12 cellular contexts compared by ENCODE assay signal in the genomic region with DNA sequence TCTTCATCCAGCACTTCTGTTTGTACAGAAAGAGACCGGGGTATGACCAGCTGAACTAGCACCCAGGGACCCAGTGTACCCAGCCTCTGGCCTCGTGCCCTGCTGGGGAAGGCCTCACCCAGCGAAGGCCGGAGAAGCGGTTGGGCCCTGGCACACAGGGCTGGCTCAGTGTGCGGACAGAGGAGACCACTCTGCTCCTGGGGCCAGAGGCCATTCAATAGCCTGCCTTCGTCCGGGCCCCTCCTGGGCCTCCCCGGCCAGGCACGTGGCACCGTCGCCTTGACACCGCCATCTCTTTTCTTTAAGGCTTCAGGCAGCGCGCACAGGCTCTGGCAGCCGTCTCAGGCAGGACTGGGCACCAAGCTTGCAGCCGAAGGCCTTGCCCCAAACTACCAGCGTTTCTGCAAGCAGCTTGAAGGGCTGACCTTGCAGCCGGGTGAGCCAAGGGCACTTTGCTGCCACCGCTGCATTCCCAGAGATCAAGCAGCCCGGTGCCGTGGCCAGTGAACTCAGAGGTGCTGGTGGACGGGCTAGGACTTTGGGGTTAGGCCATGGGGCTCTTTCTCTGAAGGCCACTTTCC. TPM values are rescaled to one million over a fixed set of nuclear protein-coding genes. Genes with fewer than 3 reads are reported as not detected.
DNase-seq lines count a peak whose midpoint lies in the region; ATAC-seq and TF ChIP-seq lines count a peak whose summit lies in the region.
"Had no signal": no experiment of that assay in that cellular context is flagged by ENCODE, and none has a peak within 500 bp of the region (broad histone marks: within the 10 kb centered on the region; RNA-seq: fewer than 3 reads in every experiment).

No MANE protein-coding gene starts in this region.

- WGBS in mammary epithelial cell (ENCODE audit: low coverage, missing lambda C conversion rate), result 96% methylated on average over 20 of the region's 23 CpGs
- 75 to 83% (median 82%) methylated on average over 20 to 23 of the region's 23 CpGs for WGBS in ovary, 3 donors

- H3K27ac ChIP-seq in mammary epithelial cell (ENCODE audit: insufficient read depth, low read depth, low read length) (no peak overlapping the region), ovary (peak overlapping the region; percentile 65 to 87), vagina (peak overlapping the region; percentile 90), SJCRH30 (no peak overlapping the region)

- peaks cover 14% of the 10 kb centered on the region for H3K4me1 ChIP-seq in mammary epithelial cell (ENCODE audit: insufficient read depth, low read length)
- peaks cover 14% of the 10 kb centered on the region for H3K4me1 ChIP-seq in ovary (ENCODE audit: insufficient read depth)
- H3K4me1 ChIP-seq in vagina, result peaks cover 60% of the 10 kb centered on the region
- no peaks in the 10 kb centered on the region; the same call in 1 of the 2 replicates for H3K4me1 ChIP-seq in SJCRH30

- dilution Hi-C loops in mammary epithelial cell (cut with HindIII; ENCODE audit: low sequenced_read_pairs), result no loop called here

- in situ Hi-C loops in mammary epithelial cell (cut with MboI; ENCODE audit: low sequenced_read_pairs in 2 of 2), result loop anchor here in 1 of 2 donors (25.0 kb wide), 2 partner anchors 623 to 823 kb away; no protein-coding TSS in a partner anchor

- H3K9me3 Mint-ChIP-seq in MCF 10A (ENCODE audit: unreplicated experiment), result no peaks in the 10 kb centered on the region
- H3K9me3 Mint-ChIP-seq: neural crest cell had no signal

- intact Hi-C loops in MCF 10A (cut with micrococcal nuclease), result no loop called here
- intact Hi-C loops in mammary epithelial cell (cut with micrococcal nuclease), result no loop called here
- intact Hi-C loops in left cardiac atrium (cut with DNase I), result no loop called here
- intact Hi-C loops in ovary (cut with DNase I), result loop anchor here in 1 of 4 donors (10.0 kb wide), 1 partner anchor 126 kb away; no protein-coding TSS in a partner anchor
- intact Hi-C loops in vagina (cut with DNase I), result no loop called here

- peak overlapping the region; percentile 31 for H3K27ac Mint-ChIP-seq in MCF 10A (ENCODE audit: low read depth, unreplicated experiment)
- H3K27ac Mint-ChIP-seq: activated naive CD8-positive, alpha-beta T cell had no signal

- H2AFZ ChIP-seq in mammary epithelial cell (ENCODE audit: low read depth, low read length), result no peak overlapping the region

- no peaks in the 10 kb centered on the region for H3K27me3 ChIP-seq in mammary epithelial cell (ENCODE audit: insufficient read depth, low read length)
- H3K27me3 ChIP-seq in ovary, result no peaks in the 10 kb centered on the region
- H3K27me3 ChIP-seq in vagina, result no peaks in the 10 kb centered on the region
- no peaks in the 10 kb centered on the region for H3K27me3 ChIP-seq in SJCRH30

- no peak for TF ChIP-seq EP300 in ovary (IDR thresholded peaks at IDR 0.05)

- CTCF ChIA-PET in MCF 10A (lab: Yijun Ruan, JAX) (interaction anchor here (1.3 kb wide), 1 partner anchor 12 kb away, joined by 3 read pairs; no protein-coding TSS in a partner anchor), mammary epithelial cell (lab: Charles Lee; ENCODE audit: low non-redundant PET) (no interaction called here)

- no peak overlapping the region for H3K9ac ChIP-seq in mammary epithelial cell (ENCODE audit: insufficient read depth, low read length)

- H3K4me3 Mint-ChIP-seq in MCF 10A (ENCODE audit: unreplicated experiment), result no peak overlapping the region
- H3K4me3 Mint-ChIP-seq: activated naive CD8-positive, alpha-beta T cell; neural crest cell had no signal

- no TSS peak for BruUV-seq in MCF 10A (replicated peaks; lab: Mats Ljungman, UMichigan)
- no TSS peak for BruUV-seq in mammary epithelial cell (replicated peaks; lab: Mats Ljungman, UMichigan)

- peak; percentile 22 to 24 for ATAC-seq in left cardiac atrium

- no peaks in the 10 kb centered on the region for H4K20me1 ChIP-seq in mammary epithelial cell (ENCODE audit: insufficient read depth, low read length)

- POLR2A ChIA-PET in MCF 10A (lab: Yijun Ruan, JAX), result interaction anchor here (0.8 to 4.8 kb wide), 5 partner anchors 7 to 452 kb away, joined by 3 to 34 read pairs (median 5); a partner anchor contains a TSS

- peaks cover 30% of the 10 kb centered on the region for H3K36me3 Mint-ChIP-seq in MCF 10A (ENCODE audit: insufficient read depth, unreplicated experiment)
- H3K36me3 Mint-ChIP-seq: activated naive CD8-positive, alpha-beta T cell had no signal

- no peaks in the 10 kb centered on the region for H3K36me3 ChIP-seq in mammary epithelial cell (ENCODE audit: insufficient read depth, low read length)
- H3K36me3 ChIP-seq in ovary, result no peaks in the 10 kb centered on the region
- peaks cover 0 to 30% of the 10 kb centered on the region in 2 donors for H3K36me3 ChIP-seq in vagina
- no peaks in the 10 kb centered on the region for H3K36me3 ChIP-seq in SJCRH30

- peaks cover 6% of the 10 kb centered on the region for H3K4me1 Mint-ChIP-seq in MCF 10A (ENCODE audit: insufficient read depth, unreplicated experiment)

- no peak overlapping the region for H3K4me2 ChIP-seq in mammary epithelial cell (ENCODE audit: insufficient read depth, low read depth, low read length)

- TF ChIP-seq POLR2A in ovary (IDR thresholded peaks at IDR 0.05) (no peak), vagina (IDR thresholded peaks at IDR 0.05) (no peak)

- H3K9me3 ChIP-seq in mammary epithelial cell (replicated peaks; ENCODE audit: insufficient read depth, low read length) (no peaks in the 10 kb centered on the region), ovary (no peaks in the 10 kb centered on the region), vagina (no peaks in the 10 kb centered on the region), SJCRH30 (replicated peaks) (no peaks in the 10 kb centered on the region)

- peaks cover 22% of the 10 kb centered on the region for H3K79me2 ChIP-seq in mammary epithelial cell (ENCODE audit: insufficient read depth, low read length)

- H3K4me3 ChIP-seq in mammary epithelial cell (replicated peaks in 1 of 3; ENCODE audit: insufficient read depth in 1 of 3, low read depth in 2 of 3, low read length in 3 of 3) (no peak overlapping the region), ovary (no peak overlapping the region), vagina (no peak overlapping the region), SJCRH30 (no peak overlapping the region)

- DNase-seq in MCF 10A (ENCODE audit: unreplicated experiment) (no peak), mammary epithelial cell (no peak), left cardiac atrium (no peak), ovary (peak in 4 of 5 donors; percentile 45 to 71 (median 60)), vagina (ENCODE audit: extremely low spot score in 2 of 2) (no peak), SJCRH30 (no peak), NCI-H2196 treated with DMSO at 0.1 percent for 48 hours (lab: John Stamatoyannopoulos, UW; ENCODE audit: unreplicated experiment) (no peak), DMS114 treated with DMSO at 0.1 percent for 48 hours (lab: John Stamatoyannopoulos, UW; ENCODE audit: unreplicated experiment) (no peak)
- DNase-seq: NCI-H1694; stimulated activated naive CD4-positive, alpha-beta T cell had no signal

- H3K27me3 Mint-ChIP-seq in MCF 10A (ENCODE audit: insufficient read depth, unreplicated experiment), result no peaks in the 10 kb centered on the region
- H3K27me3 Mint-ChIP-seq: activated naive CD8-positive, alpha-beta T cell had no signal

- TF ChIP-seq CTCF in MCF 10A (IDR thresholded peaks at IDR 0.05; ENCODE audit: unreplicated experiment) (no peak), mammary epithelial cell (conservative IDR thresholded peaks at IDR 0.05 in 1 of 2, IDR thresholded peaks at IDR 0.05 in 1 of 2; ENCODE audit: extremely low read depth in 1 of 2, insufficient read depth in 1 of 2, low read depth in 1 of 2, low read length in 2 of 2) (no peak), ovary (IDR thresholded peaks at IDR 0.05) (no peak), vagina (IDR thresholded peaks at IDR 0.05) (no peak)

RNA-seq across cellular contexts. Expression of a gene that starts 8.0 kb away (rescaled TPM):
- total RNA-seq in MCF 10A (2022) (130 and 147 TPM in 2 replicates), mammary epithelial cell (100 to 1,000 TPM; 188 to 213 TPM), left cardiac atrium (100 to 1,000 TPM; 116 to 142 TPM), ovary (100 to 1,000 TPM in 6 of 7 donors, 10 to 100 TPM in 1; 64.3 to 166 (median 128) TPM), vagina (78.1 TPM)
- polyA plus RNA-seq in mammary epithelial cell (141 TPM), ovary (100 to 1,000 TPM in 1 of 2 donors, 10 to 100 TPM in 1; 48.7 to 100 TPM)
- polyA minus RNA-seq in mammary epithelial cell, result 78.6 TPM
- 27.6 and 28.6 TPM in 2 replicates for total RNA-seq in SJCRH30 (2014; rRNA removed; shearing (Covaris generic))

RNA-seq across cellular contexts. Expression of a gene that starts 8.2 kb away (rescaled TPM):
- 72.2 and 78.5 TPM in 2 replicates for total RNA-seq in MCF 10A (2022)
- 10 to 100 TPM; 11.0 to 57.9 TPM for total RNA-seq in mammary epithelial cell
- polyA plus RNA-seq in mammary epithelial cell, result 61.8 TPM
- polyA minus RNA-seq in mammary epithelial cell, result 4.9 TPM
- 10 to 100 TPM; 51.8 to 51.9 TPM for total RNA-seq in left cardiac atrium
- 10 to 100 TPM in 6 of 7 donors, 1 to 10 TPM in 1; 7.6 to 28.7 (median 20.5) TPM for total RNA-seq in ovary
- polyA plus RNA-seq in ovary, result 10 to 100 TPM; 20.3 to 38.9 TPM
- total RNA-seq in vagina, result 18.9 TPM
- 25.3 and 27.9 TPM in 2 replicates for total RNA-seq in SJCRH30 (2014; rRNA removed; shearing (Covaris generic))

RNA-seq across cellular contexts. Expression of a gene that starts 23.8 kb away (rescaled TPM):
- total RNA-seq in MCF 10A (2022), result 7.1 and 11.4 TPM in 2 replicates
- 10 to 100 TPM; 16.9 to 18.8 TPM for total RNA-seq in mammary epithelial cell
- 9.7 TPM for polyA plus RNA-seq in mammary epithelial cell
- 2.1 TPM for polyA minus RNA-seq in mammary epithelial cell
- total RNA-seq in left cardiac atrium, result 1 to 10 TPM; 8.3 to 9.6 TPM
- 10 to 100 TPM; 10.5 to 21.4 (median 14.5) TPM for total RNA-seq in ovary
- 10 to 100 TPM; 10.1 to 23.3 TPM for polyA plus RNA-seq in ovary
- 35.6 TPM for total RNA-seq in vagina
- total RNA-seq in SJCRH30 (2014; rRNA removed; shearing (Covaris generic)), result 6.0 and 8.1 TPM in 2 replicates

RNA-seq across cellular contexts. Expression of a gene that starts 24.4 kb away (rescaled TPM):
- total RNA-seq in MCF 10A (2022), result 6.3 and 8.3 TPM in 2 replicates
- 10 to 100 TPM; 11.8 to 14.5 TPM for total RNA-seq in mammary epithelial cell
- 12.0 TPM for polyA plus RNA-seq in mammary epithelial cell
- polyA minus RNA-seq in mammary epithelial cell, result 16.5 TPM
- total RNA-seq in left cardiac atrium, result 1 to 10 TPM; 4.6 to 6.1 TPM
- total RNA-seq in ovary, result 10 to 100 TPM in 6 of 7 donors, 1 to 10 TPM in 1; 7.9 to 16.6 (median 14.0) TPM
- 1 to 10 TPM; 6.6 to 9.1 TPM for polyA plus RNA-seq in ovary
- total RNA-seq in vagina, result 14.0 TPM
- 11.4 and 12.4 TPM in 2 replicates for total RNA-seq in SJCRH30 (2014; rRNA removed; shearing (Covaris generic))

RNA-seq across cellular contexts. Expression of a gene that starts 35.6 kb away (rescaled TPM):
- total RNA-seq in MCF 10A (2022) (4.8 and 4.9 TPM in 2 replicates), mammary epithelial cell (1 to 10 TPM; 3.0 to 4.5 TPM), left cardiac atrium (10 to 100 TPM in 1 of 2 donors, 1 to 10 TPM in 1; 7.7 to 13.5 TPM), ovary (1 to 10 TPM in 2 of 7 donors, under 1 TPM in 5; 0.15 to 1.1 (median 0.61) TPM), vagina (1.7 TPM)
- polyA plus RNA-seq in mammary epithelial cell (4.7 TPM), ovary (under 1 TPM; 0.23 to 0.63 TPM)
- 1.7 TPM for polyA minus RNA-seq in mammary epithelial cell
- 1.2 and 3.0 TPM in 2 replicates for total RNA-seq in SJCRH30 (2014; rRNA removed; shearing (Covaris generic))

Comparison
In these comparisons a context has a peak if more than half of its experiments do, and no peak if none do; other contexts are left out.
1. DNase-seq: peak in ovary (4 of 5); none in MCF 10A (single experiment), mammary epithelial cell (single experiment), left cardiac atrium (single experiment), vagina (0 of 2), SJCRH30 (0 of 2), NCI-H2196 treated with DMSO at 0.1 percent for 48 hours (single experiment) and DMS114 treated with DMSO at 0.1 percent for 48 hours (single experiment).
2. H3K27ac ChIP-seq: peak in ovary (2 of 2) and vagina (single experiment); none in mammary epithelial cell (single experiment) and SJCRH30 (single experiment).